ENCODE assay signal across 20 cellular contexts in genomic region chr3:126550488-126551051, GRCh38. TPM values are rescaled to one million over a fixed set of nuclear protein-coding genes. Genes with fewer than 3 reads are reported as not detected.
DNase-seq lines count a peak whose midpoint lies in the region; ATAC-seq, FAIRE-seq and TF ChIP-seq lines count a peak whose summit lies in the region.
"Had no signal": no experiment of that assay in that cellular context is flagged by ENCODE, and none has a peak within 500 bp of the region (broad histone marks: within the 10 kb centered on the region; RNA-seq: fewer than 3 reads in every experiment).

No MANE protein-coding gene starts in this region.

- no peaks in the 10 kb centered on the region for H3K36me3 Mint-ChIP-seq in chondrocyte (ENCODE audit: low read depth)
- H3K36me3 Mint-ChIP-seq: naive thymus-derived CD8-positive, alpha-beta T cell had no signal

- no peaks in the 10 kb centered on the region for H3K9me3 Mint-ChIP-seq in chondrocyte (ENCODE audit: low read depth)
- H3K9me3 Mint-ChIP-seq: effector memory CD8-positive, alpha-beta T cell; naive thymus-derived CD8-positive, alpha-beta T cell had no signal

- H3K36me3 ChIP-seq in right atrium auricular region = no peaks in the 10 kb centered on the region
- H3K36me3 ChIP-seq in heart right ventricle = no peaks in the 10 kb centered on the region
- no peaks in the 10 kb centered on the region for H3K36me3 ChIP-seq in neuronal stem cell (replicated peaks in 1 of 2; ENCODE audit: control insufficient read depth in 2 of 2, insufficient read depth in 2 of 2, low read length in 2 of 2)
- H3K36me3 ChIP-seq in aorta (ENCODE audit: control insufficient read depth in 1 of 2, insufficient read depth in 2 of 2, low read length in 1 of 2) = no peaks in the 10 kb centered on the region
- H3K36me3 ChIP-seq in hepatocyte (replicated peaks; ENCODE audit: insufficient read depth, low read depth) = no peaks in the 10 kb centered on the region
- H3K36me3 ChIP-seq: tibial nerve had no signal

- DNase-seq in right atrium auricular region (ENCODE audit: low spot score) = peak; percentile 34
- no peak for DNase-seq in heart right ventricle
- peak; percentile 81 for DNase-seq in chondrocyte (ENCODE audit: low spot score)
- no peak for DNase-seq in neuronal stem cell (ENCODE audit: low spot score)
- peak; percentile 27 to 66 for DNase-seq in aorta
- no peak for DNase-seq in hepatocyte (ENCODE audit: low spot score)
- DNase-seq in GM12891 (ENCODE audit: insufficient read length, low spot score) = no peak
- no peak for DNase-seq in KBM-7
- DNase-seq: activated naive CD4-positive, alpha-beta T cell; effector memory CD8-positive, alpha-beta T cell; NCI-H2171; stimulated activated CD4-positive, alpha-beta T cell treated with anti-CD3 and anti-CD28 coated beads, Interleukin-4, amount 100 ng/mL, for 1 hour had no signal

- H3K27me3 ChIP-seq in right atrium auricular region (no peaks in the 10 kb centered on the region), heart right ventricle (peaks cover 0 to 8% (median 0%) of the 10 kb centered on the region in 7 donors), neuronal stem cell (ENCODE audit: control insufficient read depth in 3 of 3, insufficient read depth in 3 of 3, low read depth in 1 of 3, low read length in 3 of 3) (peaks cover 0 to 29% (median 2%) of the 10 kb centered on the region in 3 experiments), aorta (ENCODE audit: control insufficient read depth in 1 of 2, insufficient read depth in 2 of 2, low read length in 1 of 2) (no peaks in the 10 kb centered on the region), hepatocyte (no peaks in the 10 kb centered on the region)
- H3K27me3 ChIP-seq: tibial nerve had no signal

- WGBS in heart right ventricle, 2 donors = 83 to 88% methylated on average over 11 of the region's 11 CpGs
- no CpG with 5 or more reads among the region's 11 CpGs for WGBS in neuronal stem cell (ENCODE audit: extremely low coverage in 2 of 2, insufficient read length in 2 of 2, insufficient replicate concordance in 1 of 2), 2 donors
- WGBS in aorta, 2 donors = 83 to 85% methylated on average over 11 of the region's 11 CpGs
- 93% methylated on average over 11 of the region's 11 CpGs for WGBS in hepatocyte (ENCODE audit: low lambda C conversion rate, missing lambda C conversion rate)

- peak overlapping the region; percentile 39 for H3K23ac ChIP-seq in neuronal stem cell (ENCODE audit: low read depth, low read length, poor library complexity)

- H3K14ac ChIP-seq in neuronal stem cell (ENCODE audit: low read length) = peak overlapping the region; percentile 63

- no peak for TF ChIP-seq POLR2A in GM12891 (IDR thresholded peaks at IDR 0.05; ENCODE audit: low read depth, low read length)

- no peaks in the 10 kb centered on the region for H4K20me1 ChIP-seq in hepatocyte (ENCODE audit: insufficient read depth, poor library complexity, severe bottlenecking)

- peak overlapping the region; percentile 21 for H2AK5ac ChIP-seq in neuronal stem cell (ENCODE audit: low read depth, low read length)

- H2AFZ ChIP-seq in neuronal stem cell (ENCODE audit: low read length) = no peak overlapping the region
- H2AFZ ChIP-seq in hepatocyte = no peak overlapping the region

- intact Hi-C loops in heart right ventricle (cut with DNase I) = no loop called here
- intact Hi-C loops in aorta (cut with DNase I) = no loop called here

- peak overlapping the region; percentile 52 for H3K9ac ChIP-seq in neuronal stem cell (ENCODE audit: low read depth, low read length, poor library complexity)

- H2BK120ac ChIP-seq in neuronal stem cell (ENCODE audit: low read depth, low read length) = no peak overlapping the region

- peak overlapping the region; percentile 41 for H3K4ac ChIP-seq in neuronal stem cell (ENCODE audit: low read length)

- H3K4me3 Mint-ChIP-seq in chondrocyte (ENCODE audit: unreplicated experiment) = no peak overlapping the region
- H3K4me3 Mint-ChIP-seq: activated CD8-positive, alpha-beta T cell treated with anti-CD3 and anti-CD28 coated beads, Interleukin-2, amount 10 ng/mL, durations not matched to agents 7 days and 5 days; effector memory CD8-positive, alpha-beta T cell; naive thymus-derived CD8-positive, alpha-beta T cell had no signal

- peak overlapping the region; percentile 79 for H2BK15ac ChIP-seq in neuronal stem cell (ENCODE audit: low read length)

- no peaks in the 10 kb centered on the region for H3K4me1 Mint-ChIP-seq in chondrocyte (ENCODE audit: low read depth)

- H3K27ac Mint-ChIP-seq in chondrocyte (ENCODE audit: unreplicated experiment) = no peak overlapping the region
- H3K27ac Mint-ChIP-seq: activated CD8-positive, alpha-beta T cell treated with anti-CD3 and anti-CD28 coated beads, Interleukin-2, amount 10 ng/mL, durations not matched to agents 7 days and 5 days; effector memory CD8-positive, alpha-beta T cell; naive thymus-derived CD8-positive, alpha-beta T cell had no signal

- TF ChIP-seq CTCF in right atrium auricular region (IDR thresholded peaks at IDR 0.05) = no peak
- TF ChIP-seq CTCF in heart right ventricle (IDR thresholded peaks at IDR 0.05) = no peak
- no peak for TF ChIP-seq CTCF in chondrocyte (IDR thresholded peaks at IDR 0.05)
- no peak for TF ChIP-seq CTCF in hepatocyte (IDR thresholded peaks at IDR 0.05; ENCODE audit: poor library complexity)

- H3K79me2 ChIP-seq in hepatocyte = no peaks in the 10 kb centered on the region

- H3K9me3 ChIP-seq in right atrium auricular region = no peaks in the 10 kb centered on the region
- no peaks in the 10 kb centered on the region for H3K9me3 ChIP-seq in heart right ventricle
- H3K9me3 ChIP-seq in neuronal stem cell (replicated peaks in 1 of 2; ENCODE audit: control insufficient read depth in 2 of 2, insufficient read depth in 1 of 2, low read depth in 1 of 2, low read length in 2 of 2) = no peaks in the 10 kb centered on the region
- H3K9me3 ChIP-seq in aorta (ENCODE audit: control insufficient read depth, low read length) = no peaks in the 10 kb centered on the region
- H3K9me3 ChIP-seq in hepatocyte (ENCODE audit: low read depth) = no peaks in the 10 kb centered on the region
- H3K9me3 ChIP-seq: tibial nerve had no signal

- ATAC-seq in heart right ventricle (no peak), aorta (ENCODE audit: low FRiP score) (no peak)
- ATAC-seq: activated CD8-positive, alpha-beta T cell treated with anti-CD3 and anti-CD28 coated beads, Interleukin-2, amount 10 ng/mL, durations not matched to agents 7 days and 5 days; effector memory CD8-positive, alpha-beta T cell; naive thymus-derived CD8-positive, alpha-beta T cell had no signal

- H3K4me1 ChIP-seq in right atrium auricular region = no peaks in the 10 kb centered on the region
- H3K4me1 ChIP-seq in heart right ventricle = peaks cover 0 to 5% (median 0%) of the 10 kb centered on the region in 9 donors
- H3K4me1 ChIP-seq in neuronal stem cell (ENCODE audit: control insufficient read depth in 2 of 2, insufficient read depth in 1 of 2, low read depth in 1 of 2, low read length in 2 of 2) = peaks cover 12 to 21% of the 10 kb centered on the region in 2 donors
- H3K4me1 ChIP-seq in aorta (ENCODE audit: control insufficient read depth in 1 of 2, insufficient read depth in 2 of 2, low read length in 2 of 2) = no peaks in the 10 kb centered on the region
- no peaks in the 10 kb centered on the region for H3K4me1 ChIP-seq in hepatocyte (ENCODE audit: insufficient read depth)

- no peak for FAIRE-seq in GM12891 (lab: Jason Lieb, UNC)
- FAIRE-seq: TTC549 had no signal

- H3K79me1 ChIP-seq in neuronal stem cell (ENCODE audit: low read depth, low read length) = peaks cover 3% of the 10 kb centered on the region

- peak overlapping the region; percentile 81 for H3K18ac ChIP-seq in neuronal stem cell (ENCODE audit: low read length)

- no peak overlapping the region for H3K4me3 ChIP-seq in right atrium auricular region
- no peak overlapping the region for H3K4me3 ChIP-seq in heart right ventricle
- H3K4me3 ChIP-seq in neuronal stem cell (ENCODE audit: low read length in 2 of 2) = no peak overlapping the region
- H3K4me3 ChIP-seq in aorta (ENCODE audit: low read length in 2 of 2) = no peak overlapping the region
- H3K4me3 ChIP-seq in hepatocyte = no peak overlapping the region
- H3K4me3 ChIP-seq: tibial nerve had no signal

- no peak overlapping the region for H2BK12ac ChIP-seq in neuronal stem cell (ENCODE audit: low read length)

- H2BK5ac ChIP-seq in neuronal stem cell (ENCODE audit: low read length) = peak overlapping the region; percentile 72

- in situ Hi-C loops in KBM-7 (cut with MboI; ENCODE audit: low pct_unique_long_range_greater_than_20kb, low sequenced_read_pairs) = no loop called here

- H3K27ac ChIP-seq in right atrium auricular region (no peak overlapping the region), heart right ventricle (no peak overlapping the region), neuronal stem cell (replicated peaks; ENCODE audit: low read length) (no peak overlapping the region), aorta (ENCODE audit: low read depth in 1 of 2, low read length in 2 of 2) (no peak overlapping the region), hepatocyte (no peak overlapping the region)
- H3K27ac ChIP-seq: tibial nerve had no signal

- H3K9me2 ChIP-seq in hepatocyte (replicated peaks; ENCODE audit: insufficient read depth) = no peaks in the 10 kb centered on the region

- H4K91ac ChIP-seq in neuronal stem cell (ENCODE audit: low read depth, low read length, poor library complexity) = no peak overlapping the region

- H3K27me3 Mint-ChIP-seq in chondrocyte (ENCODE audit: low read depth) = peaks cover 21% of the 10 kb centered on the region

- no peak overlapping the region for H3K4me2 ChIP-seq in neuronal stem cell (ENCODE audit: insufficient read depth, low read length, poor library complexity, severe bottlenecking)
- no peak overlapping the region for H3K4me2 ChIP-seq in hepatocyte

- H4K8ac ChIP-seq in neuronal stem cell (ENCODE audit: low read depth, low read length) = no peak overlapping the region

RNA-seq across cellular contexts. Expression of gene C3orf22, which starts 8.2 kb away (rescaled TPM):
- not detected for total RNA-seq in right atrium auricular region
- under 1 TPM in 1 of 10 donors, not detected in 9; 0.26 TPM for total RNA-seq in heart right ventricle
- not detected for polyA plus RNA-seq in heart right ventricle
- total RNA-seq in chondrocyte = not detected in 3 replicates
- 0.03 TPM for polyA plus RNA-seq in neuronal stem cell (2013, experiment 1 of 2)
- not detected for polyA plus RNA-seq in neuronal stem cell (2013, experiment 2 of 2)
- not detected for total RNA-seq in aorta
- polyA plus RNA-seq in aorta = not detected
- not detected in 2 replicates for total RNA-seq in hepatocyte
- 0.19 TPM in 1 of 2 replicates, not detected in the other for polyA plus RNA-seq in hepatocyte
- not detected for polyA plus RNA-seq in GM12891 (2012; ENCODE audit: low read depth, missing spikeins)
- total RNA-seq: activated CD8-positive, alpha-beta T cell treated with anti-CD3 and anti-CD28 coated beads, Interleukin-2, amount 10 ng/mL, durations not matched to agents 7 days and 5 days; lower leg skin; MCF 10A; naive thymus-derived CD8-positive, alpha-beta T cell; right cardiac atrium; SK-MEL-5; tibial nerve had no signal
- polyA plus RNA-seq: naive thymus-derived CD8-positive, alpha-beta T cell; right cardiac atrium had no signal

RNA-seq across cellular contexts. Expression of gene CHST13, which starts 26.6 kb away (rescaled TPM):
- total RNA-seq in right atrium auricular region = under 1 TPM in 1 of 2 donors, not detected in 1; 0.90 TPM
- 1 to 10 TPM in 1 of 10 donors, under 1 TPM in 9; 0.15 to 1.2 (median 0.53) TPM for total RNA-seq in heart right ventricle
- under 1 TPM; 0.12 to 0.15 TPM for polyA plus RNA-seq in heart right ventricle
- total RNA-seq in chondrocyte = not detected in 3 replicates
- polyA plus RNA-seq in neuronal stem cell (2013, experiment 1 of 2) = 1.4 TPM
- polyA plus RNA-seq in neuronal stem cell (2013, experiment 2 of 2) = 1.6 TPM
- total RNA-seq in aorta = under 1 TPM; 0.33 to 0.55 TPM
- polyA plus RNA-seq in aorta = not detected
- total RNA-seq in hepatocyte = 31.5 and 36.0 TPM in 2 replicates
- 50.2 and 54.6 TPM in 2 replicates for polyA plus RNA-seq in hepatocyte
- polyA plus RNA-seq in GM12891 (2012; ENCODE audit: low read depth, missing spikeins) = not detected
- total RNA-seq: activated CD8-positive, alpha-beta T cell treated with anti-CD3 and anti-CD28 coated beads, Interleukin-2, amount 10 ng/mL, durations not matched to agents 7 days and 5 days; MCF 10A; naive thymus-derived CD8-positive, alpha-beta T cell had no signal

RNA-seq across cellular contexts. Expression of gene UROC1, which starts 33.0 kb away (rescaled TPM):
- not detected for total RNA-seq in right atrium auricular region
- total RNA-seq in heart right ventricle = not detected
- under 1 TPM in 1 of 2 donors, not detected in 1; 0.01 TPM for polyA plus RNA-seq in heart right ventricle
- total RNA-seq in chondrocyte = 0.15 TPM in 1 of 3 replicates, not detected in the others
- not detected for polyA plus RNA-seq in neuronal stem cell (2013, experiment 1 of 2)
- 0.03 TPM for polyA plus RNA-seq in neuronal stem cell (2013, experiment 2 of 2)
- not detected for total RNA-seq in aorta
- polyA plus RNA-seq in aorta = not detected
- 2.2 and 4.2 TPM in 2 replicates for total RNA-seq in hepatocyte
- 1.5 and 2.3 TPM in 2 replicates for polyA plus RNA-seq in hepatocyte
- not detected for polyA plus RNA-seq in GM12891 (2012; ENCODE audit: low read depth, missing spikeins)
- total RNA-seq: lower leg skin, MCF 10A, right cardiac atrium, tibial nerve had no signal
- polyA plus RNA-seq: right cardiac atrium had no signal

Comparison
In these comparisons a context has a peak if more than half of its experiments do, and no peak if none do; other contexts are left out.
1. DNase-seq: peak in right atrium auricular region (single experiment), chondrocyte (single experiment) and aorta (2 of 2); none in heart right ventricle (0 of 2), neuronal stem cell (single experiment), hepatocyte (single experiment), GM12891 (single experiment) and KBM-7 (single experiment).
2. RNA of gene CHST13, which starts 26.6 kb away (total RNA-seq): 31.5 to 36.0 TPM in hepatocyte; 0.90 TPM in right atrium auricular region, 0.33 to 0.55 TPM in aorta, 0.15 to 1.2 TPM in heart right ventricle and not detected in chondrocyte; every median in the first group is over 10 times any median in the second.